23 cellular contexts compared by ENCODE assay signal in genomic region chr9:8883313-8883712, GRCh38.
"Had no signal": no experiment of that assay in that cellular context is flagged by ENCODE, and none has a peak within 500 bp of the region (broad histone marks: within the 10 kb centered on the region; RNA-seq: fewer than 3 reads in every experiment).

No MANE protein-coding gene starts in this region.

- H3K4me3 ChIP-seq: gastrocnemius medialis, heart left ventricle, lower lobe of right lung, pancreas, right lobe of liver, smooth muscle cell, suprapubic skin, vagina had no signal

- H3K4me1 ChIP-seq: gastrocnemius medialis, heart left ventricle, lower lobe of right lung, pancreas, right lobe of liver, suprapubic skin, vagina had no signal

- ATAC-seq: esophagus mucosa; gastrocnemius medialis; heart left ventricle; left cardiac atrium; left ventricle myocardium superior; lower lobe of right lung; natural killer cell; pancreas; right lobe of liver; stimulated activated naive CD8-positive, alpha-beta T cell treated with anti-CD3 and anti-CD28 coated beads, Interleukin-15, amount 100 ng/mL, for 72 hours had no signal

- H3K36me3 ChIP-seq: gastrocnemius medialis, heart left ventricle, lower lobe of right lung, neutrophil, pancreas, right lobe of liver, suprapubic skin, vagina had no signal

- H3K9me3 ChIP-seq: gastrocnemius medialis, heart left ventricle, lower lobe of right lung, neutrophil, pancreas, right lobe of liver, suprapubic skin, vagina had no signal

- H3K27me3 ChIP-seq: gastrocnemius medialis, heart left ventricle, neutrophil, pancreas, right lobe of liver, suprapubic skin, vagina had no signal

- DNase-seq: cortex of kidney; foreskin fibroblast; gastrocnemius medialis; heart left ventricle; hippocampal formation; left cardiac atrium; left ventricle myocardium superior; lower lobe of right lung; natural killer cell; pancreas; right lobe of liver; stimulated activated CD4-positive, alpha-beta T cell treated with anti-CD3 and anti-CD28 coated beads, Interleukin-12 subunit alpha, Interleukin-12 subunit beta, amount 100 ng/mL, for 4 hours; stimulated activated CD4-positive, alpha-beta T cell treated with anti-CD3 and anti-CD28 coated beads, Interleukin-1b, Interleukin-23, amount 100 ng/mL, for 48 hours; stimulated activated CD4-positive, alpha-beta T cell treated with anti-CD3 and anti-CD28 coated beads, Interleukin-4, amount 100 ng/mL, for 1 hour; stimulated activated CD8-positive, alpha-beta memory T cell treated with anti-CD3 and anti-CD28 coated beads, Interleukin-4, amount 100 ng/mL, for 48 hours; stimulated activated naive CD4-positive, alpha-beta T cell; stimulated activated naive CD8-positive, alpha-beta T cell treated with anti-CD3 and anti-CD28 coated beads, Interleukin-15, amount 100 ng/mL, for 72 hours; trophoblast cell had no signal

- H3K27ac ChIP-seq: gastrocnemius medialis, heart left ventricle, lower lobe of right lung, neutrophil, pancreas, right lobe of liver, suprapubic skin, vagina had no signal
